Comparison of ENCODE assay signal across 1 cellular context in genomic region chr1:214003233-214003632, GRCh38.
TF ChIP-seq lines count a peak whose summit lies in the region.

No MANE protein-coding gene starts in this region.

TF ChIP-seq in K562, 482 proteins besides CTCF, POLR2A, EP300 and RAD21 (continued from another document and continues in another):
- TF ChIP-seq ZFP1 (CRISPR knock-in tag; IDR thresholded peaks at IDR 0.05) (no peak), POLR3A (IDR thresholded peaks at IDR 0.05; ENCODE audit: borderline replicate concordance, extremely low read depth, insufficient read depth, insufficient read length) (no peak), RBM22 (IDR thresholded peaks at IDR 0.05; ENCODE audit: low read depth, low read length, poor library complexity, severe bottlenecking) (no peak), MCM7 (IDR thresholded peaks at IDR 0.05) (no peak), VEZF1 (CRISPR knock-in tag; IDR thresholded peaks at IDR 0.05) (peak; percentile 44; the same call in 1 of the 2 replicates), HDAC2 (IDR thresholded peaks at IDR 0.05) (no peak), ZBTB11 (CRISPR knock-in tag; IDR thresholded peaks at IDR 0.05) (peak in 1 of 3 experiments; percentile 40; a peak in 1 of 6 replicates), NFYB (IDR thresholded peaks at IDR 0.05; ENCODE audit: extremely low read depth, insufficient read length) (no peak), ZNF24 (IDR thresholded peaks at IDR 0.05) (no peak), LEF1 (IDR thresholded peaks at IDR 0.05) (peak; percentile 54; the same call in 1 of the 2 replicates), BRCA1 (IDR thresholded peaks at IDR 0.05) (no peak), BRCA1 (CRISPR knock-in tag; IDR thresholded peaks at IDR 0.05) (no peak), THAP7 (CRISPR knock-in tag; IDR thresholded peaks at IDR 0.05) (no peak), GABPB1 (CRISPR knock-in tag; IDR thresholded peaks at IDR 0.05) (no peak), HES1 (IDR thresholded peaks at IDR 0.05; ENCODE audit: low read depth) (peak; percentile 100), PHF20 (IDR thresholded peaks at IDR 0.05; ENCODE audit: partially characterized antibody) (no peak), KDM1A (IDR thresholded peaks at IDR 0.05) (peak; percentile 34 to 59; a peak in 2 of 4 replicates), BRD9 (IDR thresholded peaks at IDR 0.05; ENCODE audit: low read depth, partially characterized antibody) (no peak), PML (IDR thresholded peaks at IDR 0.05; ENCODE audit: low read length) (peak; percentile 95), NFE2L1 (tag; IDR thresholded peaks at IDR 0.05; ENCODE audit: borderline replicate concordance, low read depth) (no peak), E4F1 (CRISPR knock-in tag; IDR thresholded peaks at IDR 0.05; ENCODE audit: borderline replicate concordance) (no peak), STAT6 (CRISPR knock-in tag; IDR thresholded peaks at IDR 0.05) (no peak), HCFC1 (IDR thresholded peaks at IDR 0.05; ENCODE audit: low read depth, low read length) (no peak), ZBTB40 (IDR thresholded peaks at IDR 0.05) (no peak), ZBTB40 (CRISPR knock-in tag; IDR thresholded peaks at IDR 0.05) (no peak), CHD4 (IDR thresholded peaks at IDR 0.05; ENCODE audit: insufficient read depth, insufficient replicate concordance, low read depth, low read length, poor library complexity, severe bottlenecking) (no peak), ATF4 (CRISPR knock-in tag; IDR thresholded peaks at IDR 0.05) (no peak), LCOR (CRISPR knock-in tag; IDR thresholded peaks at IDR 0.05) (0 out of 2 replicates have a peak, but pooled peaks have one; percentile 40), TFE3 (CRISPR knock-in tag; IDR thresholded peaks at IDR 0.05) (no peak), RBM15 (IDR thresholded peaks at IDR 0.05; ENCODE audit: insufficient read depth, low read length) (no peak), TCF7 (IDR thresholded peaks at IDR 0.05; ENCODE audit: borderline replicate concordance) (no peak), ETV5 (CRISPR knock-in tag; IDR thresholded peaks at IDR 0.05; ENCODE audit: low read depth) (no peak), BRF1 (IDR thresholded peaks at IDR 0.05; ENCODE audit: borderline replicate concordance, extremely low read depth, insufficient read length) (no peak), TBL1XR1 (IDR thresholded peaks at IDR 0.05; ENCODE audit: low read length in 2 of 2) (peak in 1 of 2 experiments; percentile 73; a peak in 2 of 4 replicates), RBM17 (IDR thresholded peaks at IDR 0.05; ENCODE audit: borderline replicate concordance, low read depth, low read length) (no peak), ZBTB1 (CRISPR knock-in tag; IDR thresholded peaks at IDR 0.05; ENCODE audit: borderline replicate concordance, low read depth) (no peak), TAL1 (IDR thresholded peaks at IDR 0.05) (peak; percentile 96)
